Comparison of ENCODE assay signal across 24 cellular contexts in genomic region chr2:223486741-223487140, GRCh38.
"Had no signal": no experiment of that assay in that cellular context is flagged by ENCODE, and none has a peak within 500 bp of the region (broad histone marks: within the 10 kb centered on the region; RNA-seq: fewer than 3 reads in every experiment).

No MANE protein-coding gene starts in this region.

- H3K36me3 Mint-ChIP-seq: activated CD8-positive, alpha-beta memory T cell treated with anti-CD3 and anti-CD28 coated beads, Interleukin-2, amount 10 ng/mL, durations not matched to agents 7 days and 5 days; naive thymus-derived CD4-positive, alpha-beta T cell had no signal

- H3K9me3 Mint-ChIP-seq: activated CD8-positive, alpha-beta T cell treated with anti-CD3 and anti-CD28 coated beads for 36 hours had no signal

- H3K4me1 Mint-ChIP-seq: activated CD8-positive, alpha-beta memory T cell treated with anti-CD3 and anti-CD28 coated beads, Interleukin-2, amount 10 ng/mL, durations not matched to agents 7 days and 5 days; naive thymus-derived CD4-positive, alpha-beta T cell; neural crest cell had no signal

- DNase-seq: activated CD4-positive, alpha-beta T cell treated with anti-CD3 and anti-CD28 coated beads for 48 hours; activated CD8-positive, alpha-beta memory T cell treated with anti-CD3 and anti-CD28 coated beads, Interleukin-2, amount 10 ng/mL, durations not matched to agents 7 days and 5 days; activated CD8-positive, alpha-beta T cell treated with anti-CD3 and anti-CD28 coated beads for 36 hours; activated effector memory CD4-positive, alpha-beta T cell treated with anti-CD3 and anti-CD28 coated beads, Interleukin-2, amount 50 U/mL, for 16 hours; activated naive CD4-positive, alpha-beta T cell treated with anti-CD3 and anti-CD28 coated beads, Interleukin-2, amount 50 U/mL, for 16 hours; activated T-cell treated with anti-CD3 and anti-CD28 coated beads for 4 hours; aorta; colonic mucosa; dorsolateral prefrontal cortex; esophagus squamous epithelium; gastrocnemius medialis; head of caudate nucleus; kidney; left lung; naive thymus-derived CD4-positive, alpha-beta T cell; stimulated activated CD4-positive, alpha-beta T cell treated with anti-CD3 and anti-CD28 coated beads, Interleukin-12 subunit alpha, Interleukin-12 subunit beta, amount 100 ng/mL, for 4 hours; stimulated activated CD4-positive, alpha-beta T cell treated with anti-CD3 and anti-CD28 coated beads, Interleukin-4, amount 100 ng/mL, for 4 hours; substantia nigra; T-helper 2 cell; thyroid gland; upper lobe of right lung had no signal

- H3K27ac Mint-ChIP-seq: activated CD8-positive, alpha-beta memory T cell treated with anti-CD3 and anti-CD28 coated beads, Interleukin-2, amount 10 ng/mL, durations not matched to agents 7 days and 5 days; activated CD8-positive, alpha-beta T cell treated with anti-CD3 and anti-CD28 coated beads for 36 hours; naive thymus-derived CD4-positive, alpha-beta T cell; progenitor cell of endocrine pancreas; stimulated activated naive CD8-positive, alpha-beta T cell treated with anti-CD3 and anti-CD28 coated beads, Interleukin-15, Interleukin-2, amounts not matched to agents 100 ng/mL and 50 ng/mL, for 24 hours had no signal

- ATAC-seq: activated CD8-positive, alpha-beta memory T cell treated with anti-CD3 and anti-CD28 coated beads, Interleukin-2, amount 10 ng/mL, durations not matched to agents 7 days and 5 days; activated CD8-positive, alpha-beta T cell treated with anti-CD3 and anti-CD28 coated beads for 36 hours; gastrocnemius medialis; left lung; naive thymus-derived CD4-positive, alpha-beta T cell; upper lobe of right lung had no signal

- H3K4me3 Mint-ChIP-seq: activated CD8-positive, alpha-beta memory T cell treated with anti-CD3 and anti-CD28 coated beads, Interleukin-2, amount 10 ng/mL, durations not matched to agents 7 days and 5 days; activated CD8-positive, alpha-beta T cell treated with anti-CD3 and anti-CD28 coated beads for 36 hours; naive thymus-derived CD4-positive, alpha-beta T cell; neural crest cell; stimulated activated naive CD8-positive, alpha-beta T cell treated with anti-CD3 and anti-CD28 coated beads, Interleukin-15, Interleukin-2, amounts not matched to agents 100 ng/mL and 50 ng/mL, for 24 hours had no signal
